Comparison of ENCODE assay signal across 14 cellular contexts in the genomic region with DNA sequence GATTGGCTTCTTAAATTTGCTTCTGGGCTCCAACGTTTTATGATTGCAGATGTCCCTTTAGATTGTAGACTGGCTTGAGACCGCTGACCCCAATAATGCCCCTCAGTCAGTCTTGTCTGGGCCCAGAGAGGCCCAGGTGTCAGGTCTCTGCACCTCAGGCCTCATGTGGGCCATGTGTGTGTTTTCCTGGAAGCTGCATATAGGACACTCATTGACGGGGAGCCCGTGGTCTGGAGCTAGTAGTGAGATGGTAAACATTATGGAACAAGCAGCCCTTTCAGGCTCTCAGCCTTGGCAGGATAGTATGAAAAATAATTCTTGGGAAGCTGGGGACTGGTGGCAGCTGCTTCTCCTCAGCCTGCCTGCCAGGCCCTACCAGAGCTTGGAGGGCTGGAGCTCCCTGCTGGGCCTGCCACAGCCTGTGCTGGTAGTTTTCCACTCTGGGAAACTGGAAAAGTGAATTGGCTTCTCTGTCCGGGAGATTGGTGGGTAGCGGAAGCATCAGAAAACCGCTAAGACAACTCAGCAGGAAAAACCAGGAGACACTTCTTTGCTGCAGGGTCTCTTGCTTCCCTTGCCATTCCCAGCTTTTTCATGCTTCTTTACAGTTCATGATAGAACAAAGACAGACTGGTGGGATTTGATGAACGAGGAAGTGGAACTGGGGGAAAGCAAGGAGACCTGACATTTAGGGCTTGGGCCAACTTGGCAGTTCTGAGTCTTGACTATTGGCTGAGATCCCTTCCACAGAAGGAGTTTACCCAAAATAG. TPM values are rescaled to one million over a fixed set of nuclear protein-coding genes. Genes with fewer than 3 reads are reported as not detected.
DNase-seq lines count a peak whose midpoint lies in the region; ATAC-seq and TF ChIP-seq lines count a peak whose summit lies in the region.
"Had no signal": no experiment of that assay in that cellular context is flagged by ENCODE, and none has a peak within 500 bp of the region (broad histone marks: within the 10 kb centered on the region; RNA-seq: fewer than 3 reads in every experiment).

No MANE protein-coding gene starts in this region.

- no peak overlapping the region for H3K23ac ChIP-seq in mesenchymal stem cell (ENCODE audit: low read length in 2 of 2)

- 75% methylated on average over 8 of the region's 8 CpGs for WGBS in esophagus muscularis mucosa
- WGBS in mesenchymal stem cell, result 85% methylated on average over 8 of the region's 8 CpGs

- no peak overlapping the region for H3K14ac ChIP-seq in mesenchymal stem cell (ENCODE audit: low read length in 2 of 2)

- H4K8ac ChIP-seq in mesenchymal stem cell (ENCODE audit: low read length), result peak overlapping the region; percentile 15

- no peak overlapping the region for H2BK120ac ChIP-seq in mesenchymal stem cell (ENCODE audit: low read depth, low read length)

- H4K91ac ChIP-seq in mesenchymal stem cell (ENCODE audit: low read length), result no peak overlapping the region

- H3K9me3 ChIP-seq in esophagus muscularis mucosa, result no peaks in the 10 kb centered on the region
- H3K9me3 ChIP-seq in mesenchymal stem cell (ENCODE audit: control insufficient read depth, low read length), result no peaks in the 10 kb centered on the region
- H3K9me3 ChIP-seq in thoracic aorta, result no peaks in the 10 kb centered on the region

- H3K18ac ChIP-seq in mesenchymal stem cell (ENCODE audit: low read depth in 1 of 2, low read length in 2 of 2), result no peak overlapping the region

- H3K4me3 ChIP-seq in esophagus muscularis mucosa (no peak overlapping the region), mesenchymal stem cell (ENCODE audit: insufficient read depth in 1 of 2, low read depth in 1 of 2, low read length in 2 of 2) (no peak overlapping the region), thoracic aorta (peak overlapping the region; percentile 37)

- TF ChIP-seq CTCF in esophagus muscularis mucosa (IDR thresholded peaks at IDR 0.05) (no peak), thoracic aorta (IDR thresholded peaks at IDR 0.05) (no peak)

- ATAC-seq in thoracic aorta (ENCODE audit: insufficient number of reproducible peaks, low FRiP score, low read depth) (peak; percentile 64), GM21576 (IDR thresholded peaks at IDR 0.05; ENCODE audit: unreplicated experiment) (no peak), GM21367 (IDR thresholded peaks at IDR 0.05; ENCODE audit: unreplicated experiment) (no peak), HG03045 (IDR thresholded peaks at IDR 0.05; ENCODE audit: unreplicated experiment) (no peak)
- ATAC-seq: stimulated activated naive CD8-positive, alpha-beta T cell treated with anti-CD3 and anti-CD28 coated beads, Interleukin-15, Interleukin-2, amounts not matched to agents 100 U/mL and 50 U/mL, for 24 hours had no signal

- H2BK15ac ChIP-seq in mesenchymal stem cell (ENCODE audit: low read depth, poor library complexity, severe bottlenecking), result no peak overlapping the region

- H3K27me3 ChIP-seq in esophagus muscularis mucosa (no peaks in the 10 kb centered on the region), mesenchymal stem cell (ENCODE audit: control insufficient read depth in 1 of 2, insufficient read depth in 1 of 2, low read length in 2 of 2) (no peaks in the 10 kb centered on the region), thoracic aorta (replicated peaks; ENCODE audit: insufficient read depth) (no peaks in the 10 kb centered on the region)

- H3K36me3 ChIP-seq in esophagus muscularis mucosa (no peaks in the 10 kb centered on the region), mesenchymal stem cell (ENCODE audit: control insufficient read depth in 1 of 2, insufficient read depth in 2 of 2, low read depth in 1 of 2, low read length in 2 of 2) (peaks cover 0 to 74% of the 10 kb centered on the region in 2 experiments), thoracic aorta (no peaks in the 10 kb centered on the region)

- H3K27ac ChIP-seq in esophagus muscularis mucosa (replicated peaks in 1 of 4) (peak overlapping the region; percentile 54 to 57 (median 56)), mesenchymal stem cell (ENCODE audit: low read length, poor library complexity, severe bottlenecking) (no peak overlapping the region), thoracic aorta (peak overlapping the region; percentile 83 to 85)
- H3K27ac ChIP-seq: HL-60 had no signal

- H2BK5ac ChIP-seq in mesenchymal stem cell (ENCODE audit: low read depth, low read length, poor library complexity, severe bottlenecking), result no peak overlapping the region

- no peak overlapping the region for H2BK12ac ChIP-seq in mesenchymal stem cell (ENCODE audit: low read length in 2 of 2)

- intact Hi-C loops in esophagus muscularis mucosa (cut with DNase I), result no loop called here

- no peak overlapping the region for H2AFZ ChIP-seq in mesenchymal stem cell (ENCODE audit: low read depth, low read length)

- DNase-seq in RPMI7951 (ENCODE audit: low read depth) (peak; percentile 92), esophagus muscularis mucosa (ENCODE audit: extremely low spot score) (no peak), mesenchymal stem cell (peak; percentile 27), thoracic aorta (ENCODE audit: low spot score) (no peak), COLO829 (ENCODE audit: low spot score) (no peak)
- DNase-seq: activated T-cell treated with anti-CD3 and anti-CD28 coated beads, Interleukin-2, amount 50 U/mL, for 24 hours; central memory CD4-positive, alpha-beta T cell; naive B cell; NCI-H1417; stimulated activated naive CD8-positive, alpha-beta T cell treated with anti-CD3 and anti-CD28 coated beads, Interleukin-15, Interleukin-2, amounts not matched to agents 100 U/mL and 50 U/mL, for 24 hours had no signal

- H3K4ac ChIP-seq in mesenchymal stem cell (ENCODE audit: low read depth in 1 of 2, low read length in 2 of 2), result no peak overlapping the region

- no peak for TF ChIP-seq EP300 in esophagus muscularis mucosa (IDR thresholded peaks at IDR 0.05)

- peaks cover 18% of the 10 kb centered on the region for H3K79me1 ChIP-seq in mesenchymal stem cell (replicated peaks; ENCODE audit: low read length, poor library complexity, severe bottlenecking)

- no peak overlapping the region for H3K4me2 ChIP-seq in mesenchymal stem cell (ENCODE audit: low read length, poor library complexity, severe bottlenecking)

- H3K9ac ChIP-seq in mesenchymal stem cell (ENCODE audit: low read length), result no peak overlapping the region

- peak overlapping the region; percentile 23 for H2AK5ac ChIP-seq in mesenchymal stem cell (ENCODE audit: low read length, severe bottlenecking)

- H3K4me1 ChIP-seq in esophagus muscularis mucosa (peaks cover 12 to 70% (median 57%) of the 10 kb centered on the region in 4 donors), mesenchymal stem cell (ENCODE audit: control insufficient read depth, insufficient read depth, low read depth, low read length) (peaks cover 4% of the 10 kb centered on the region), thoracic aorta (ENCODE audit: control insufficient read depth in 1 of 2, low read depth in 2 of 2) (peaks cover 24 to 53% of the 10 kb centered on the region in 2 donors)

- TF ChIP-seq POLR2A in esophagus muscularis mucosa (IDR thresholded peaks at IDR 0.05; ENCODE audit: low read depth), result no peak

RNA-seq across cellular contexts. Expression of a gene that starts 57.8 kb away (rescaled TPM):
- 13.3 and 14.4 TPM in 2 replicates for total RNA-seq in RPMI7951 (2014; rRNA removed; shearing (Covaris generic))
- total RNA-seq in esophagus muscularis mucosa (1 to 10 TPM; 5.4 to 9.3 (median 6.2) TPM), thoracic aorta (10 to 100 TPM; 10.4 to 14.4 TPM)
- 25.9 TPM for polyA plus RNA-seq in mesenchymal stem cell (2013, experiment 1 of 2)
- 26.9 TPM for polyA plus RNA-seq in mesenchymal stem cell (2013, experiment 2 of 2)

Comparison
In these comparisons a context has a peak if more than half of its experiments do, and no peak if none do; other contexts are left out.
1. DNase-seq: peak in RPMI7951 (single experiment) and mesenchymal stem cell (single experiment); none in esophagus muscularis mucosa (single experiment), thoracic aorta (single experiment) and COLO829 (single experiment).